25 cellular contexts compared by ENCODE assay signal in genomic region chr9:101408374-101409078, GRCh38. TPM values are rescaled to one million over a fixed set of nuclear protein-coding genes. Genes with fewer than 3 reads are reported as not detected.
DNase-seq lines count a peak whose midpoint lies in the region; ATAC-seq and TF ChIP-seq lines count a peak whose summit lies in the region.
"Had no signal": no experiment of that assay in that cellular context is flagged by ENCODE, and none has a peak within 500 bp of the region (broad histone marks: within the 10 kb centered on the region; RNA-seq: fewer than 3 reads in every experiment).

No MANE protein-coding gene starts in this region.

- no TSS peak for BruUV-seq in HCT116 (replicated peaks; lab: Mats Ljungman, UMichigan)

- H3K36me3 ChIP-seq in HCT116 (ENCODE audit: control insufficient read depth in 1 of 2, insufficient read depth in 2 of 2, low read length in 2 of 2) (peaks cover 35 to 48% of the 10 kb centered on the region in 2 experiments), muscle layer of duodenum (ENCODE audit: control insufficient read depth in 1 of 2, insufficient read depth in 2 of 2, low read length in 2 of 2) (peaks cover 50 to 78% of the 10 kb centered on the region in 2 donors), WERI-Rb-1 (peaks cover 78% of the 10 kb centered on the region)

- H3K27ac ChIP-seq in HCT116 (ENCODE audit: low read depth, low read length) (no peak overlapping the region), coronary artery (no peak overlapping the region), muscle layer of duodenum (ENCODE audit: low read length) (no peak overlapping the region), WERI-Rb-1 (no peak overlapping the region)
- H3K27ac ChIP-seq: GM23248, SJSA1 had no signal

- H3K9me3 ChIP-seq in HCT116 (ENCODE audit: control insufficient read depth in 1 of 2, insufficient read depth in 1 of 2, low read depth in 1 of 2, low read length in 2 of 2) (peaks cover 14 to 31% of the 10 kb centered on the region in 2 experiments; a peak in 3 of 4 replicates), muscle layer of duodenum (ENCODE audit: control insufficient read depth in 1 of 2, low read length in 2 of 2) (peaks cover 82 to 83% of the 10 kb centered on the region in 2 donors), WERI-Rb-1 (ENCODE audit: severe bottlenecking) (peaks cover 46% of the 10 kb centered on the region)

- no peaks in the 10 kb centered on the region for H3K9me2 ChIP-seq in HCT116 (ENCODE audit: insufficient read depth)

- TF ChIP-seq POLR2A in HCT116 (IDR thresholded peaks at IDR 0.05; ENCODE audit: borderline replicate concordance, extremely low read depth, insufficient read depth, insufficient read length), result no peak

- POLR2A ChIA-PET in HCT116 (lab: Charles Lee), result no interaction called here

- H3K4me2 ChIP-seq in HCT116 (ENCODE audit: low read length), result no peak overlapping the region

- ATAC-seq in HCT116, result no peak
- ATAC-seq: activated CD4-positive, CD25-positive, alpha-beta regulatory T cell treated with anti-CD3 and anti-CD28 coated beads, Interleukin-2, amount 50 U/mL, for 24 hours; Panc1; T-cell had no signal

- intact Hi-C loops in HCT116 (cut with micrococcal nuclease), result no loop called here

- no peaks in the 10 kb centered on the region for H3K4me1 ChIP-seq in HCT116 (ENCODE audit: control insufficient read depth in 1 of 2, insufficient read depth in 2 of 2, low read length in 2 of 2)
- H3K4me1 ChIP-seq in muscle layer of duodenum (ENCODE audit: control insufficient read depth in 1 of 2, insufficient read depth in 2 of 2, low read length in 2 of 2), result no peaks in the 10 kb centered on the region
- H3K4me1 ChIP-seq: SJSA1 had no signal

- no peaks in the 10 kb centered on the region for H3K27me3 ChIP-seq in HCT116 (ENCODE audit: insufficient read depth, low read length)
- H3K27me3 ChIP-seq in muscle layer of duodenum (ENCODE audit: low read depth, low read length), result no peaks in the 10 kb centered on the region
- H3K27me3 ChIP-seq in WERI-Rb-1 (ENCODE audit: insufficient read depth, low read depth, severe bottlenecking), result no peaks in the 10 kb centered on the region
- H3K27me3 ChIP-seq: SJSA1 had no signal

- TF ChIP-seq CTCF in HCT116 (IDR thresholded peaks at IDR 0.05 in 2 of 3, conservative IDR thresholded peaks at IDR 0.05 in 1 of 3; ENCODE audit: borderline replicate concordance in 1 of 3, insufficient read depth in 1 of 3, low read depth in 2 of 3, low read length in 2 of 3) (no peak), coronary artery (IDR thresholded peaks at IDR 0.05) (no peak), WERI-Rb-1 (IDR thresholded peaks at IDR 0.05; ENCODE audit: low read depth, low read length) (no peak)

- H3K4me3 ChIP-seq in HCT116 (replicated peaks in 1 of 2; ENCODE audit: low read depth in 1 of 2, low read length in 2 of 2), result no peak overlapping the region
- H3K4me3 ChIP-seq in coronary artery, result peak overlapping the region; percentile 36
- H3K4me3 ChIP-seq in muscle layer of duodenum (ENCODE audit: low read depth in 1 of 2, low read length in 2 of 2), result peak overlapping the region; percentile 22 to 49
- H3K4me3 ChIP-seq in WERI-Rb-1 (ENCODE audit: low read depth, low read length), result no peak overlapping the region
- H3K4me3 ChIP-seq: GM23248, SJSA1 had no signal

- CTCF ChIA-PET in HCT116 (lab: Charles Lee), result no interaction called here

- no peaks in the 10 kb centered on the region for H3K79me2 ChIP-seq in HCT116 (ENCODE audit: insufficient read depth, low read length)

- H3K9ac ChIP-seq in HCT116 (ENCODE audit: low read length), result no peak overlapping the region
- H3K9ac ChIP-seq: GM23248 had no signal

- no peaks in the 10 kb centered on the region for H4K20me1 ChIP-seq in HCT116 (ENCODE audit: insufficient read depth)

- no peak for TF ChIP-seq RAD21 in HCT116 (IDR thresholded peaks at IDR 0.05; ENCODE audit: low read depth)

- RAD21 ChIA-PET in HCT116 (lab: Charles Lee; ENCODE audit: low non-redundant PET in 1 of 2, low total read pairs in 2 of 2, uncharacterized antibody in 2 of 2, unreplicated experiment in 2 of 2), result no interaction called here

- H2AFZ ChIP-seq in HCT116 (ENCODE audit: low read depth, low read length, poor library complexity, severe bottlenecking), result no peak overlapping the region
- H2AFZ ChIP-seq: GM23248 had no signal

- no peak for DNase-seq in HCT116 (ENCODE audit: low read depth, low spot score)
- DNase-seq in coronary artery (ENCODE audit: low spot score), result no peak
- no peak for DNase-seq in middle frontal gyrus (ENCODE audit: extremely low spot score, low spot score)
- no peak for DNase-seq in NCI-H2107 (lab: John Stamatoyannopoulos, UW)
- DNase-seq in WERI-Rb-1, result no peak
- DNase-seq: activated CD4-positive, alpha-beta memory T cell treated with anti-CD3 and anti-CD28 coated beads for 36 hours; activated CD8-positive, alpha-beta memory T cell treated with anti-CD3 and anti-CD28 coated beads, Interleukin-2, amount 50 U/mL, for 48 hours; central memory CD4-positive, alpha-beta T cell; GDM1; glutamatergic neuron; naive B cell; NCI-H2171; NCI-H524; NK-92 treated with Interleukin-12 subunit alpha and Interleukin-12 subunit beta, amount 100 ng/mL, for 24 hours; nucleus accumbens; T-cell had no signal

TF ChIP-seq in HCT116, 20 proteins besides CTCF, POLR2A, EP300 and RAD21:
- TF ChIP-seq YY1 (IDR thresholded peaks at IDR 0.05; ENCODE audit: extremely low read depth, insufficient replicate concordance, low read depth, low read length), result no peak
- peak; percentile 56 for TF ChIP-seq ZNF274 (IDR thresholded peaks at IDR 0.05; ENCODE audit: low read depth, low read length)

RNA-seq across cellular contexts. Expression of gene ZNF189, which starts 9.9 kb away (rescaled TPM):
- total RNA-seq in HCT116 (2021; ENCODE audit: unreplicated experiment), result 10.6 TPM
- 1.9 and 3.7 TPM in 2 replicates for polyA plus RNA-seq in HCT116 (2012)

RNA-seq across cellular contexts. Expression of gene MRPL50, which starts 10.1 kb away (rescaled TPM):
- total RNA-seq in HCT116 (2021; ENCODE audit: unreplicated experiment), result 14.6 TPM
- 4.9 and 6.7 TPM in 2 replicates for polyA plus RNA-seq in HCT116 (2012)

RNA-seq across cellular contexts. Expression of gene BAAT, which starts 23.7 kb away (rescaled TPM):
- 0.25 TPM for total RNA-seq in HCT116 (2021; ENCODE audit: unreplicated experiment)
- polyA plus RNA-seq in HCT116 (2012), result 0.03 TPM in 1 of 2 replicates, not detected in the other
- total RNA-seq: activated CD4-positive, alpha-beta memory T cell treated with anti-CD3 and anti-CD28 coated beads for 36 hours; dermis blood vessel endothelial cell; endothelial cell of umbilical vein; GM23248; SJSA1 had no signal

RNA-seq across cellular contexts. Expression of gene ALDOB, which starts 27.0 kb away (rescaled TPM):
- 1.2 TPM for total RNA-seq in HCT116 (2021; ENCODE audit: unreplicated experiment)
- 0.04 TPM in 1 of 2 replicates, not detected in the other for polyA plus RNA-seq in HCT116 (2012)
- total RNA-seq: activated CD4-positive, alpha-beta memory T cell treated with anti-CD3 and anti-CD28 coated beads for 36 hours; endothelial cell of umbilical vein; GM23248; pulmonary artery endothelial cell; SJSA1; skeletal muscle tissue had no signal
- polyA plus RNA-seq: endothelial cell of umbilical vein had no signal

Comparison
In these comparisons a context has a peak if more than half of its experiments do, and no peak if none do; other contexts are left out.
1. H3K4me3 ChIP-seq: peak in coronary artery (single experiment) and muscle layer of duodenum (2 of 2); none in HCT116 (0 of 2) and WERI-Rb-1 (single experiment).